Comparison of ENCODE assay signal across 7 cellular contexts in the genomic region with DNA sequence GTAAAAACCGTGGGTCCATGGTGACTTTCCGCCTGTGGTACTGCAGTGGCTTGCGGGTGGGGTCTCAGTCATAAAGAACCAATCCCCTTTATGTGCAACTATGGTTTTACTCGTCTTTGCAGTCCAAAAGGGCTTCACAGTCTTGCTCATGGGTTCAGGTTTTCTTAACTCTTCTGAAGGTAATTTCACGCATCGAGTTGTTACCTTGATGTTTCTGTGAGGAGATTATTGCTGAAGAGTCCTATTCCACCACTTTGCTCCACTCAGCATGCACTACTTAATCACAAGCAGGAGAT. TPM values are rescaled to one million over a fixed set of nuclear protein-coding genes. Genes with fewer than 3 reads are reported as not detected.
DNase-seq lines count a peak whose midpoint lies in the region; ATAC-seq, FAIRE-seq and TF ChIP-seq lines count a peak whose summit lies in the region.

No MANE protein-coding gene starts in this region.

- H3K36me3 ChIP-seq in KMS-11 (ENCODE audit: insufficient read depth): no peaks in the 10 kb centered on the region
- H3K36me3 ChIP-seq in smooth muscle cell (ENCODE audit: low read depth): no peaks in the 10 kb centered on the region

- no peak overlapping the region for H3K27ac ChIP-seq in KMS-11
- no peak overlapping the region for H3K27ac ChIP-seq in dorsolateral prefrontal cortex
- no peak overlapping the region for H3K27ac ChIP-seq in smooth muscle cell (ENCODE audit: low read depth)

- H3K4me1 ChIP-seq in KMS-11 (ENCODE audit: low read depth, poor library complexity, severe bottlenecking) (peaks cover 5% of the 10 kb centered on the region), smooth muscle cell (ENCODE audit: low read depth) (no peaks in the 10 kb centered on the region)

- intact Hi-C loops in dorsolateral prefrontal cortex (cut with DNase I): loop anchor here (2.0 to 10.0 kb wide), 3 partner anchors 74 to 844 kb away; no protein-coding TSS in a partner anchor

- no peak overlapping the region; the same call in 1 of the 2 replicates for H3K9ac ChIP-seq in KMS-11
- no peak overlapping the region for H3K9ac ChIP-seq in smooth muscle cell (ENCODE audit: low read depth)

- TF ChIP-seq CTCF in KMS-11 (conservative IDR thresholded peaks at IDR 0.05; ENCODE audit: low read depth, low read length) (0 out of 2 replicates have a peak, but pooled peaks have one; percentile 34), dorsolateral prefrontal cortex (IDR thresholded peaks at IDR 0.05 in 54 of 56, conservative IDR thresholded peaks at IDR 0.05 in 2 of 56; ENCODE audit: low read depth in 1 of 56, partially characterized antibody in 56 of 56) (peak in 6 of 56 donors; percentile 2 to 53 (median 16)), smooth muscle cell (IDR thresholded peaks at IDR 0.05; ENCODE audit: borderline replicate concordance, insufficient read depth, poor library complexity, severe bottlenecking) (no peak)

- no peak for FAIRE-seq in HTR-8/SVneo (lab: Jason Lieb, UNC)

- H3K79me2 ChIP-seq in KMS-11 (ENCODE audit: insufficient read depth, low read depth) (no peaks in the 10 kb centered on the region), smooth muscle cell (ENCODE audit: low read depth) (no peaks in the 10 kb centered on the region)

- H3K4me2 ChIP-seq in KMS-11 (peak overlapping the region; percentile 60), smooth muscle cell (peak overlapping the region; percentile 82)

- no peaks in the 10 kb centered on the region for H3K27me3 ChIP-seq in KMS-11 (ENCODE audit: insufficient read depth, low read depth)
- peaks cover 0 to 30% (median 2%) of the 10 kb centered on the region in 45 donors for H3K27me3 ChIP-seq in dorsolateral prefrontal cortex
- H3K27me3 ChIP-seq in smooth muscle cell (ENCODE audit: low read depth): no peaks in the 10 kb centered on the region

- H3F3A ChIP-seq in smooth muscle cell (ENCODE audit: low read depth): no peaks in the 10 kb centered on the region

- WGBS in smooth muscle cell (ENCODE audit: low lambda C conversion rate): 54% methylated on average over 6 of the region's 6 CpGs

- H4K20me1 ChIP-seq in KMS-11 (ENCODE audit: insufficient read depth) (no peaks in the 10 kb centered on the region), smooth muscle cell (ENCODE audit: low read depth) (no peaks in the 10 kb centered on the region)

- H3K4me3 ChIP-seq in KMS-11 (IDR thresholded peaks at IDR 0.05; ENCODE audit: insufficient read depth, low read depth, low read length): no peak overlapping the region
- H3K4me3 ChIP-seq in dorsolateral prefrontal cortex: peak overlapping the region in 46 of 59 donors; percentile 16 to 65 (median 45)
- peak overlapping the region; percentile 43 for H3K4me3 ChIP-seq in smooth muscle cell

- ATAC-seq in GM19324 (IDR thresholded peaks at IDR 0.05; ENCODE audit: low FRiP score, unreplicated experiment) (peak; percentile 32), HG02970 (IDR thresholded peaks at IDR 0.05; ENCODE audit: low FRiP score, unreplicated experiment) (no peak)

- H3K9me3 ChIP-seq in smooth muscle cell (replicated peaks; ENCODE audit: low read depth): no peaks in the 10 kb centered on the region

- H2AFZ ChIP-seq in KMS-11 (ENCODE audit: low read depth): peak overlapping the region; percentile 83
- peak overlapping the region; percentile 65 for H2AFZ ChIP-seq in smooth muscle cell (ENCODE audit: low read depth)

- no peak for DNase-seq in dorsolateral prefrontal cortex
- no peak for DNase-seq in smooth muscle cell (lab: John Stamatoyannopoulos, UW; ENCODE audit: unreplicated experiment)
- no peak for DNase-seq in HTR-8/SVneo (ENCODE audit: insufficient read length, low spot score)
- no peak for DNase-seq in NCI-H2171 treated with DMSO at 0.1 percent for 48 hours (lab: John Stamatoyannopoulos, UW)

RNA-seq across cellular contexts. Expression of gene F8, which starts 41.5 kb away (rescaled TPM):
- 10 to 100 TPM in 118 of 120 experiments, 1 to 10 TPM in 2; 8.5 to 27.1 (median 17.0) TPM for total RNA-seq in dorsolateral prefrontal cortex
- total RNA-seq in smooth muscle cell: 2.2 and 3.3 TPM in 2 replicates
- polyA plus RNA-seq in smooth muscle cell: 0.79 and 1.9 TPM in 2 replicates

RNA-seq across cellular contexts. Expression of gene FUNDC2, which starts 45.6 kb away (rescaled TPM):
- 10 to 100 TPM; 44.5 to 95.0 (median 68.8) TPM for total RNA-seq in dorsolateral prefrontal cortex
- 38.3 and 52.3 TPM in 2 replicates for total RNA-seq in smooth muscle cell
- polyA plus RNA-seq in smooth muscle cell: 98.2 and 103 TPM in 2 replicates
